ENCODE assay signal across 18 cellular contexts in genomic region chr6:32860674-32861073, GRCh38. TPM values are rescaled to one million over a fixed set of nuclear protein-coding genes. Genes with fewer than 3 reads are reported as not detected.
DNase-seq lines count a peak whose midpoint lies in the region; ATAC-seq, FAIRE-seq and TF ChIP-seq lines count a peak whose summit lies in the region.
"Had no signal": no experiment of that assay in that cellular context is flagged by ENCODE, and none has a peak within 500 bp of the region (broad histone marks: within the 10 kb centered on the region; RNA-seq: fewer than 3 reads in every experiment).

No MANE protein-coding gene starts in this region.

- no peaks in the 10 kb centered on the region for H3K9me3 Mint-ChIP-seq in T-helper 1 cell treated with Interleukin-12 subunit alpha and Interleukin-12 subunit beta and Interleukin-4 antibody, amounts not matched to agents 30 μg/mL and 1 μg/mL, for 36 hours
- no peaks in the 10 kb centered on the region for H3K9me3 Mint-ChIP-seq in naive thymus-derived CD8-positive, alpha-beta T cell

- H2AFZ ChIP-seq in Loucy (ENCODE audit: low read length) (no peak overlapping the region), K562 (ENCODE audit: low read depth, low read length) (no peak overlapping the region)

- peaks cover 5% of the 10 kb centered on the region; the same call in 1 of the 2 replicates for H3F3A ChIP-seq in Loucy (ENCODE audit: low read depth)

- TF ChIP-seq POLR2A in K562 (conservative IDR thresholded peaks at IDR 0.05) (no peak), esophagus squamous epithelium (IDR thresholded peaks at IDR 0.05) (no peak)

- peak overlapping the region; percentile 99 for H3K9ac ChIP-seq in Loucy (ENCODE audit: low read depth, low read length, poor library complexity, severe bottlenecking)
- no peak overlapping the region for H3K9ac ChIP-seq in K562 (ENCODE audit: insufficient read depth in 1 of 2, low read depth in 2 of 2, low read length in 2 of 2)

- 0% methylated on average over 1 of the region's 1 CpG for WGBS in K562 (ENCODE audit: insufficient coverage, low coverage, missing lambda C conversion rate)
- WGBS in esophagus squamous epithelium, 2 donors, result 57 to 67% methylated on average over 1 of the region's 1 CpG

- H3K79me2 ChIP-seq in Loucy (ENCODE audit: insufficient read depth, low read length), result peaks cover 54% of the 10 kb centered on the region
- H3K79me2 ChIP-seq in K562 (ENCODE audit: control insufficient read depth, insufficient read depth, low read length), result no peaks in the 10 kb centered on the region

- peaks cover 13% of the 10 kb centered on the region for H4K20me1 ChIP-seq in Loucy (ENCODE audit: insufficient read depth, low read length, poor library complexity, severe bottlenecking)
- 0 out of 2 replicates have a peak, but pooled peaks cover 8% of the 10 kb centered on the region for H4K20me1 ChIP-seq in K562 (replicated peaks; ENCODE audit: control insufficient read depth, insufficient read depth, low read length)

- H3K9me1 ChIP-seq in K562 (ENCODE audit: control insufficient read depth, insufficient read depth, low read length), result no peaks in the 10 kb centered on the region

- no peaks in the 10 kb centered on the region for H3K9me2 ChIP-seq in Loucy (replicated peaks; ENCODE audit: low read depth, low read length)

- H3K36me3 ChIP-seq in Loucy (ENCODE audit: insufficient read depth, low read length) (peaks cover 17% of the 10 kb centered on the region; the same call in 1 of the 2 replicates), K562 (ENCODE audit: control insufficient read depth, insufficient read depth, low read length) (no peaks in the 10 kb centered on the region), esophagus squamous epithelium (peaks cover 6 to 34% (median 9%) of the 10 kb centered on the region in 3 donors)

- H3K4me3 ChIP-seq in Loucy (ENCODE audit: low read length, poor library complexity, severe bottlenecking) (peak overlapping the region; percentile 95), K562 (no peak overlapping the region), esophagus squamous epithelium (no peak overlapping the region)
- H3K4me3 ChIP-seq: sigmoid colon had no signal

- FAIRE-seq in K562 (lab: Jason Lieb, UNC), result peak; percentile 63
- FAIRE-seq: TTC549 had no signal

- DNase-seq in T-helper 1 cell, result no peak
- no peak for DNase-seq in K562 (ENCODE audit: extremely low read depth in 1 of 4, low spot score in 3 of 4)
- DNase-seq in naive thymus-derived CD8-positive, alpha-beta T cell, result no peak
- DNase-seq in NCI-H1694 (lab: John Stamatoyannopoulos, UW), result no peak
- no peak for DNase-seq in esophagus squamous epithelium (lab: John Stamatoyannopoulos, UW)
- DNase-seq: aorta; dermis blood vessel endothelial cell; NCI-H2081 treated with DMSO at 0.1 percent for 48 hours; NCI-H774; Right ventricle myocardium superior; sigmoid colon; stimulated activated CD4-positive, alpha-beta T cell treated with anti-CD3 and anti-CD28 coated beads, Interleukin-4, amount 100 ng/mL, for 24 hours had no signal

- H3K27ac ChIP-seq in K562 (ENCODE audit: extremely low read depth, low read depth, low read length) (no peak overlapping the region), esophagus squamous epithelium (peak overlapping the region in 1 of 4 donors; percentile 11)
- H3K27ac ChIP-seq: 22Rv1 had no signal

- H3K27me3 ChIP-seq in Loucy (ENCODE audit: insufficient read depth, low read length, poor library complexity, severe bottlenecking) (no peaks in the 10 kb centered on the region), K562 (ENCODE audit: control insufficient read depth in 2 of 2, insufficient read depth in 2 of 2, low read length in 2 of 2) (peaks cover 20% of the 10 kb centered on the region in 2 experiments; a peak in 4 of 5 replicates), esophagus squamous epithelium (no peaks in the 10 kb centered on the region)
- H3K27me3 ChIP-seq: sigmoid colon had no signal

- peaks cover 60% of the 10 kb centered on the region for H3K36me3 Mint-ChIP-seq in T-helper 1 cell treated with Interleukin-12 subunit alpha and Interleukin-12 subunit beta and Interleukin-4 antibody, amounts not matched to agents 30 μg/mL and 1 μg/mL, for 36 hours (ENCODE audit: low read depth)
- peaks cover 0 to 70% (median 17%) of the 10 kb centered on the region in 3 donors for H3K36me3 Mint-ChIP-seq in naive thymus-derived CD8-positive, alpha-beta T cell

- no peak for TF ChIP-seq RAD21 in K562 (CRISPR knock-in tag; conservative IDR thresholded peaks at IDR 0.05 in 1 of 2, IDR thresholded peaks at IDR 0.05 in 1 of 2)

- in situ Hi-C loops in K562 (cut with MboI), result no loop called here

- no peak for ATAC-seq in K562
- ATAC-seq in naive thymus-derived CD8-positive, alpha-beta T cell, result no peak
- no peak for ATAC-seq in GM21515 (IDR thresholded peaks at IDR 0.05; ENCODE audit: unreplicated experiment)

- H3K4me3 Mint-ChIP-seq in T-helper 1 cell treated with Interleukin-12 subunit alpha and Interleukin-12 subunit beta and Interleukin-4 antibody, amounts not matched to agents 30 μg/mL and 1 μg/mL, for 36 hours, result no peak overlapping the region
- H3K4me3 Mint-ChIP-seq in naive thymus-derived CD8-positive, alpha-beta T cell, result no peak overlapping the region

- H3K4me1 ChIP-seq in Loucy (ENCODE audit: insufficient read depth, low read length, poor library complexity, severe bottlenecking), result peaks cover 53% of the 10 kb centered on the region
- peaks cover 11 to 15% of the 10 kb centered on the region in 2 experiments for H3K4me1 ChIP-seq in K562 (replicated peaks in 1 of 2; ENCODE audit: control insufficient read depth in 2 of 2, insufficient read depth in 2 of 2, low read length in 2 of 2)
- H3K4me1 ChIP-seq in esophagus squamous epithelium, result peaks cover 0 to 13% (median 7%) of the 10 kb centered on the region in 3 donors

- POLR2A ChIA-PET in K562 (lab: Yijun Ruan, JAX), result no interaction called here
- POLR2A ChIA-PET in naive thymus-derived CD8-positive, alpha-beta T cell (lab: Charles Lee), result interaction anchor here (0.6 to 1.4 kb wide), 2 partner anchors 12 to 16 kb away, joined by 3 to 4 read pairs; no protein-coding TSS in a partner anchor

- H3K4me1 Mint-ChIP-seq in T-helper 1 cell treated with Interleukin-12 subunit alpha and Interleukin-12 subunit beta and Interleukin-4 antibody, amounts not matched to agents 30 μg/mL and 1 μg/mL, for 36 hours (ENCODE audit: low read depth), result peaks cover 51% of the 10 kb centered on the region
- H3K4me1 Mint-ChIP-seq in naive thymus-derived CD8-positive, alpha-beta T cell, result peaks cover 19 to 52% (median 47%) of the 10 kb centered on the region in 4 donors

- H3K27ac Mint-ChIP-seq in T-helper 1 cell treated with Interleukin-12 subunit alpha and Interleukin-12 subunit beta and Interleukin-4 antibody, amounts not matched to agents 30 μg/mL and 1 μg/mL, for 36 hours, result peak overlapping the region; percentile 26
- peak overlapping the region in 9 of 10 donors; percentile 34 to 82 (median 54) for H3K27ac Mint-ChIP-seq in naive thymus-derived CD8-positive, alpha-beta T cell

- TF ChIP-seq EP300 in K562 (IDR thresholded peaks at IDR 0.05; ENCODE audit: low read length), result no peak

- H3K4me2 ChIP-seq in Loucy (ENCODE audit: low read depth, low read length, poor library complexity, severe bottlenecking) (peak overlapping the region; percentile 85), K562 (ENCODE audit: insufficient read depth, low read length) (no peak overlapping the region)

- CTCF ChIA-PET in K562 (lab: Yijun Ruan, JAX; ENCODE audit: low intra/inter-chr PET ratio), result no interaction called here

- no peaks in the 10 kb centered on the region for H3K27me3 Mint-ChIP-seq in T-helper 1 cell treated with Interleukin-12 subunit alpha and Interleukin-12 subunit beta and Interleukin-4 antibody, amounts not matched to agents 30 μg/mL and 1 μg/mL, for 36 hours (ENCODE audit: low read depth)
- H3K27me3 Mint-ChIP-seq in naive thymus-derived CD8-positive, alpha-beta T cell, result no peaks in the 10 kb centered on the region

- TF ChIP-seq CTCF in Loucy (conservative IDR thresholded peaks at IDR 0.05; ENCODE audit: low read length) (no peak), K562 (IDR thresholded peaks at IDR 0.05 in 2 of 3, conservative IDR thresholded peaks at IDR 0.05 in 1 of 3; ENCODE audit: insufficient read depth in 2 of 3, low read depth in 1 of 3, low read length in 3 of 3) (no peak), esophagus squamous epithelium (IDR thresholded peaks at IDR 0.05) (no peak)

- no TSS peak for BruUV-seq in K562 (replicated peaks; lab: Mats Ljungman, UMichigan)

- H3K9me3 ChIP-seq in Loucy (ENCODE audit: insufficient read depth, low read depth, low read length) (no peaks in the 10 kb centered on the region), K562 (replicated peaks; ENCODE audit: control insufficient read depth, insufficient read depth, low read depth, low read length) (no peaks in the 10 kb centered on the region), esophagus squamous epithelium (no peaks in the 10 kb centered on the region)
- H3K9me3 ChIP-seq: sigmoid colon had no signal

- intact Hi-C loops in K562 (cut with micrococcal nuclease) (no loop called here), esophagus squamous epithelium (cut with DNase I) (no loop called here)

RNA-seq across cellular contexts. Expression of gene PSMB9, which starts 6.7 kb away (rescaled TPM):
- total RNA-seq in K562 (2011; cell fraction: chromatin; rRNA removed; ENCODE audit: low replicate concordance), result 0.14 and 0.19 TPM in 2 replicates
- total RNA-seq in K562 (2011; cell fraction: nucleolus; rRNA removed), result 0.67 TPM in 1 of 2 replicates, not detected in the other
- 0.23 and 0.59 TPM in 2 replicates for total RNA-seq in K562 (2011; cell fraction: nucleoplasm; rRNA removed)
- 3.0 TPM in 2 replicates for total RNA-seq in K562 (2014; rRNA removed)
- total RNA-seq in K562 (2014; rRNA removed; fragmentation: Illumina TruSeq; extraction: Trizol), result 1.1 and 1.8 TPM in 2 replicates
- total RNA-seq in K562 (2015; rRNA removed; fragmentation: Illumina TruSeq; extraction: Trizol), result 2.3 and 3.7 TPM in 2 replicates
- 3.2 and 3.4 TPM in 2 replicates for total RNA-seq in K562 (2021)
- polyA plus RNA-seq in K562 (2011; rRNA removed), result 1.7 and 2.6 TPM in 2 replicates
- polyA plus RNA-seq in K562 (2011; cell fraction: cytosol; rRNA removed), result 3.4 and 3.6 TPM in 2 replicates
- polyA plus RNA-seq in K562 (2011; cell fraction: nucleus; rRNA removed), result 0.68 and 1.4 TPM in 2 replicates
- polyA plus RNA-seq in K562 (2012), result 7.3 and 12.9 TPM in 2 replicates
- 1.8 and 2.1 TPM in 2 replicates for polyA plus RNA-seq in K562 (2014; fragmentation: Illumina TruSeq; extraction: Trizol)
- polyA plus RNA-seq in K562 (2014; fragmentation: Nextera tagmentation; extraction: Ambion mirVana), result 1 to 10 TPM; 1.9 to 2.8 TPM
- polyA plus RNA-seq in K562 (2014; rRNA removed), result 2.4 and 2.5 TPM in 2 replicates
- 0.33 and 0.70 TPM in 2 replicates for polyA minus RNA-seq in K562 (2011; rRNA and poly(A)+ RNA removed)
- polyA minus RNA-seq in K562 (2011; cell fraction: cytosol; rRNA and poly(A)+ RNA removed), result 2.0 TPM in 1 of 2 replicates, not detected in the other
- 0.44 and 0.94 TPM in 2 replicates for polyA minus RNA-seq in K562 (2011; cell fraction: nucleus; rRNA and poly(A)+ RNA removed)
- total RNA-seq in naive thymus-derived CD8-positive, alpha-beta T cell, result 100 to 1,000 TPM; 102 to 104 TPM
- polyA plus RNA-seq in naive thymus-derived CD8-positive, alpha-beta T cell, result 100 to 1,000 TPM; 402 to 432 (median 424) TPM
- total RNA-seq in esophagus squamous epithelium, result 10 to 100 TPM in 2 of 4 donors, 1 to 10 TPM in 2; 5.2 to 93.7 (median 12.0) TPM

RNA-seq across cellular contexts. Expression of gene TAP1, which starts 7.2 kb away (rescaled TPM):
- total RNA-seq in K562 (2011; cell fraction: chromatin; rRNA removed; ENCODE audit: low replicate concordance), result 5.1 and 12.0 TPM in 2 replicates
- 7.8 and 9.3 TPM in 2 replicates for total RNA-seq in K562 (2011; cell fraction: nucleolus; rRNA removed)
- total RNA-seq in K562 (2011; cell fraction: nucleoplasm; rRNA removed), result 6.3 and 7.5 TPM in 2 replicates
- total RNA-seq in K562 (2014; rRNA removed) (3.5 and 8.6 TPM in 2 replicates), K562 (2014; rRNA removed; fragmentation: Illumina TruSeq; extraction: Trizol) (2.6 and 4.2 TPM in 2 replicates), K562 (2015; rRNA removed; fragmentation: Illumina TruSeq; extraction: Trizol) (3.6 and 3.9 TPM in 2 replicates), K562 (2021) (5.5 and 6.3 TPM in 2 replicates), esophagus squamous epithelium (10 to 100 TPM; 31.7 to 95.5 (median 40.3) TPM)
- polyA plus RNA-seq in K562 (2011; rRNA removed) (4.3 and 9.2 TPM in 2 replicates), K562 (2014; fragmentation: Illumina TruSeq; extraction: Trizol) (4.0 and 4.9 TPM in 2 replicates), K562 (2014; fragmentation: Nextera tagmentation; extraction: Ambion mirVana) (1 to 10 TPM; 1.3 to 1.7 TPM), K562 (2014; rRNA removed) (6.0 and 6.9 TPM in 2 replicates)
- polyA plus RNA-seq in K562 (2011; cell fraction: cytosol; rRNA removed), result 5.1 and 6.7 TPM in 2 replicates
- 6.2 and 11.2 TPM in 2 replicates for polyA plus RNA-seq in K562 (2011; cell fraction: nucleus; rRNA removed)
- 6.4 and 12.2 TPM in 2 replicates for polyA plus RNA-seq in K562 (2012)
- polyA minus RNA-seq in K562 (2011; rRNA and poly(A)+ RNA removed), result 4.4 and 6.5 TPM in 2 replicates
- 2.5 and 3.3 TPM in 2 replicates for polyA minus RNA-seq in K562 (2011; cell fraction: cytosol; rRNA and poly(A)+ RNA removed)
- 1.5 and 3.1 TPM in 2 replicates for polyA minus RNA-seq in K562 (2011; cell fraction: nucleus; rRNA and poly(A)+ RNA removed)
- 100 to 1,000 TPM; 113 TPM for total RNA-seq in naive thymus-derived CD8-positive, alpha-beta T cell
- polyA plus RNA-seq in naive thymus-derived CD8-positive, alpha-beta T cell, result 100 to 1,000 TPM; 197 to 283 (median 230) TPM

RNA-seq across cellular contexts. Expression of gene PSMB8, which starts 16.8 kb away (rescaled TPM):
- 0.30 and 0.72 TPM in 2 replicates for total RNA-seq in K562 (2011; cell fraction: chromatin; rRNA removed; ENCODE audit: low replicate concordance)
- total RNA-seq in K562 (2011; cell fraction: nucleolus; rRNA removed), result 0.17 TPM in 1 of 2 replicates, not detected in the other
- total RNA-seq in K562 (2011; cell fraction: nucleoplasm; rRNA removed), result 0.59 TPM in 1 of 2 replicates, not detected in the other
- 2.0 and 3.7 TPM in 2 replicates for total RNA-seq in K562 (2014; rRNA removed)
- total RNA-seq in K562 (2014; rRNA removed; fragmentation: Illumina TruSeq; extraction: Trizol), result 1.9 and 2.0 TPM in 2 replicates
- 3.2 and 4.0 TPM in 2 replicates for total RNA-seq in K562 (2015; rRNA removed; fragmentation: Illumina TruSeq; extraction: Trizol)
- 2.9 and 3.3 TPM in 2 replicates for total RNA-seq in K562 (2021)
- 0.12 and 0.71 TPM in 2 replicates for polyA plus RNA-seq in K562 (2011; rRNA removed)
- 0.37 and 0.66 TPM in 2 replicates for polyA plus RNA-seq in K562 (2011; cell fraction: cytosol; rRNA removed)
- 0.11 and 0.47 TPM in 2 replicates for polyA plus RNA-seq in K562 (2011; cell fraction: nucleus; rRNA removed)
- 4.3 and 11.5 TPM in 2 replicates for polyA plus RNA-seq in K562 (2012)
- polyA plus RNA-seq in K562 (2014; fragmentation: Illumina TruSeq; extraction: Trizol), result 2.0 and 2.7 TPM in 2 replicates
- polyA plus RNA-seq in K562 (2014; fragmentation: Nextera tagmentation; extraction: Ambion mirVana), result 1 to 10 TPM; 2.4 to 2.6 TPM
- 2.8 and 4.4 TPM in 2 replicates for polyA plus RNA-seq in K562 (2014; rRNA removed)
- 0.18 TPM in 1 of 2 replicates, not detected in the other for polyA minus RNA-seq in K562 (2011; rRNA and poly(A)+ RNA removed)
- polyA minus RNA-seq in K562 (2011; cell fraction: cytosol; rRNA and poly(A)+ RNA removed), result 2.5 TPM in 1 of 2 replicates, not detected in the other
- polyA minus RNA-seq in K562 (2011; cell fraction: nucleus; rRNA and poly(A)+ RNA removed), result 0.13 and 0.44 TPM in 2 replicates
- 100 to 1,000 TPM; 133 to 138 TPM for total RNA-seq in naive thymus-derived CD8-positive, alpha-beta T cell
- polyA plus RNA-seq in naive thymus-derived CD8-positive, alpha-beta T cell, result 100 to 1,000 TPM; 350 to 386 (median 386) TPM
- total RNA-seq in esophagus squamous epithelium, result 100 to 1,000 TPM in 1 of 4 donors, 10 to 100 TPM in 3; 21.6 to 135 (median 42.2) TPM

RNA-seq across cellular contexts. Expression of gene TAP2, which starts 22.1 kb away (rescaled TPM):
- total RNA-seq in K562 (2011; cell fraction: chromatin; rRNA removed; ENCODE audit: low replicate concordance), result 57.7 and 67.6 TPM in 2 replicates
- 84.4 and 89.1 TPM in 2 replicates for total RNA-seq in K562 (2011; cell fraction: nucleolus; rRNA removed)
- total RNA-seq in K562 (2011; cell fraction: nucleoplasm; rRNA removed), result 63.3 and 85.4 TPM in 2 replicates
- total RNA-seq in K562 (2014; rRNA removed) (19.8 and 26.6 TPM in 2 replicates), K562 (2014; rRNA removed; fragmentation: Illumina TruSeq; extraction: Trizol) (12.9 and 18.4 TPM in 2 replicates), K562 (2015; rRNA removed; fragmentation: Illumina TruSeq; extraction: Trizol) (13.9 and 15.2 TPM in 2 replicates), K562 (2021) (47.2 and 53.5 TPM in 2 replicates), esophagus squamous epithelium (10 to 100 TPM; 25.4 to 28.3 (median 26.7) TPM)
- polyA plus RNA-seq in K562 (2011; rRNA removed) (15.7 and 19.6 TPM in 2 replicates), K562 (2014; fragmentation: Illumina TruSeq; extraction: Trizol) (26.8 and 27.3 TPM in 2 replicates), K562 (2014; fragmentation: Nextera tagmentation; extraction: Ambion mirVana) (1 to 10 TPM; 2.0 to 3.1 TPM), K562 (2014; rRNA removed) (27.7 and 35.3 TPM in 2 replicates)
- polyA plus RNA-seq in K562 (2011; cell fraction: cytosol; rRNA removed), result 14.2 and 21.5 TPM in 2 replicates
- polyA plus RNA-seq in K562 (2011; cell fraction: nucleus; rRNA removed), result 53.7 and 124 TPM in 2 replicates
- polyA plus RNA-seq in K562 (2012), result 19.9 and 26.3 TPM in 2 replicates
- 12.2 and 26.6 TPM in 2 replicates for polyA minus RNA-seq in K562 (2011; rRNA and poly(A)+ RNA removed)
- 7.1 and 25.6 TPM in 2 replicates for polyA minus RNA-seq in K562 (2011; cell fraction: cytosol; rRNA and poly(A)+ RNA removed)
- polyA minus RNA-seq in K562 (2011; cell fraction: nucleus; rRNA and poly(A)+ RNA removed), result 31.2 and 44.6 TPM in 2 replicates
- 100 to 1,000 TPM in 1 of 2 experiments, 10 to 100 TPM in 1; 96.2 to 117 TPM for total RNA-seq in naive thymus-derived CD8-positive, alpha-beta T cell
- polyA plus RNA-seq in naive thymus-derived CD8-positive, alpha-beta T cell, result 10 to 100 TPM; 24.2 to 36.6 (median 25.3) TPM

RNA-seq across cellular contexts. Expression of gene HLA-DOB, which starts 43.9 kb away (rescaled TPM):
- 15.6 and 18.3 TPM in 2 replicates for total RNA-seq in K562 (2011; cell fraction: chromatin; rRNA removed; ENCODE audit: low replicate concordance)
- 5.8 and 6.8 TPM in 2 replicates for total RNA-seq in K562 (2011; cell fraction: nucleolus; rRNA removed)
- total RNA-seq in K562 (2011; cell fraction: nucleoplasm; rRNA removed), result 8.9 and 15.7 TPM in 2 replicates
- total RNA-seq in K562 (2014; rRNA removed) (0.98 and 1.7 TPM in 2 replicates), K562 (2014; rRNA removed; fragmentation: Illumina TruSeq; extraction: Trizol) (2.3 TPM in 2 replicates), K562 (2015; rRNA removed; fragmentation: Illumina TruSeq; extraction: Trizol) (1.1 and 1.2 TPM in 2 replicates), K562 (2021) (1.3 and 2.5 TPM in 2 replicates), esophagus squamous epithelium (1 to 10 TPM in 1 of 4 donors, under 1 TPM in 3; 0.34 to 3.6 (median 0.74) TPM)
- polyA plus RNA-seq in K562 (2011; rRNA removed) (4.0 and 4.6 TPM in 2 replicates), K562 (2014; fragmentation: Illumina TruSeq; extraction: Trizol) (3.7 and 3.8 TPM in 2 replicates), K562 (2014; fragmentation: Nextera tagmentation; extraction: Ambion mirVana) (1 to 10 TPM; 2.5 to 2.7 TPM), K562 (2014; rRNA removed) (1.8 and 3.2 TPM in 2 replicates)
- polyA plus RNA-seq in K562 (2011; cell fraction: cytosol; rRNA removed), result 0.92 and 1.8 TPM in 2 replicates
- polyA plus RNA-seq in K562 (2011; cell fraction: nucleus; rRNA removed), result 38.4 and 42.2 TPM in 2 replicates
- polyA plus RNA-seq in K562 (2012), result 1.8 and 4.9 TPM in 2 replicates
- 1.4 and 1.7 TPM in 2 replicates for polyA minus RNA-seq in K562 (2011; rRNA and poly(A)+ RNA removed)
- polyA minus RNA-seq in K562 (2011; cell fraction: cytosol; rRNA and poly(A)+ RNA removed), result 0.91 TPM in 1 of 2 replicates, not detected in the other
- 1.6 and 3.0 TPM in 2 replicates for polyA minus RNA-seq in K562 (2011; cell fraction: nucleus; rRNA and poly(A)+ RNA removed)
- total RNA-seq in naive thymus-derived CD8-positive, alpha-beta T cell, result 1 to 10 TPM; 3.9 to 5.6 TPM
- polyA plus RNA-seq in naive thymus-derived CD8-positive, alpha-beta T cell, result under 1 TPM in 2 of 3 donors, not detected in 1; 0.43 to 0.75 TPM
- total RNA-seq: dermis blood vessel endothelial cell, lung microvascular endothelial cell, Right ventricle myocardium superior had no signal

Comparison
In these comparisons a context has a peak if more than half of its experiments do, and no peak if none do; other contexts are left out.
1. RNA of gene PSMB8, which starts 16.8 kb away (total RNA-seq): 133 to 138 TPM in naive thymus-derived CD8-positive, alpha-beta T cell and 21.6 to 135 TPM in esophagus squamous epithelium; 0.17 to 4.0 TPM in K562; every median in the first group is over 4 times any median in the second.